ENCODE assay signal across 16 cellular contexts in genomic region chr1:28917757-28918118, GRCh38. TPM values are rescaled to one million over a fixed set of nuclear protein-coding genes. Genes with fewer than 3 reads are reported as not detected.
DNase-seq lines count a peak whose midpoint lies in the region; ATAC-seq and TF ChIP-seq lines count a peak whose summit lies in the region.
"Had no signal": no experiment of that assay in that cellular context is flagged by ENCODE, and none has a peak within 500 bp of the region (broad histone marks: within the 10 kb centered on the region; RNA-seq: fewer than 3 reads in every experiment).

No MANE protein-coding gene starts in this region.

- no peaks in the 10 kb centered on the region for H3K36me3 ChIP-seq in WERI-Rb-1

- no peak overlapping the region for H3K27ac ChIP-seq in WERI-Rb-1
- H3K27ac ChIP-seq: esophagus squamous epithelium had no signal

- no peaks in the 10 kb centered on the region for H3K27me3 ChIP-seq in WERI-Rb-1 (ENCODE audit: insufficient read depth, low read depth, severe bottlenecking)
- H3K27me3 ChIP-seq: esophagus squamous epithelium had no signal

- no peak for ATAC-seq in central memory CD8-positive, alpha-beta T cell (replicated peaks; ENCODE audit: extremely low read depth, poor library complexity, severe bottlenecking)
- ATAC-seq in GM19023 (IDR thresholded peaks at IDR 0.05; ENCODE audit: unreplicated experiment), result no peak
- ATAC-seq: stimulated activated memory B cell treated with anti-CD40 and anti-IgM and Interleukin-4, amounts not matched to agents 10 μg/mL and 1 μg/mL and 100 μg/mL, for 72 hours had no signal

- CTCF ChIA-PET in activated CD4-positive, alpha-beta T cell treated with anti-CD3 and anti-CD28 coated beads, Interleukin-2, amount 10 ng/mL, durations not matched to agents 7 days and 5 days (lab: Charles Lee), result interaction anchor here (0.5 to 1.0 kb wide), 2 partner anchors 18 to 134 kb away, joined by 3 read pairs; no protein-coding TSS in a partner anchor

- peaks cover 59% of the 10 kb centered on the region for H3K4me1 Mint-ChIP-seq in activated CD4-positive, alpha-beta T cell treated with anti-CD3 and anti-CD28 coated beads, Interleukin-2, amount 10 ng/mL, durations not matched to agents 7 days and 5 days
- peaks cover 68% of the 10 kb centered on the region for H3K4me1 Mint-ChIP-seq in central memory CD8-positive, alpha-beta T cell

- peak overlapping the region; percentile 42 for H3K4me3 Mint-ChIP-seq in activated CD4-positive, alpha-beta T cell treated with anti-CD3 and anti-CD28 coated beads, Interleukin-2, amount 10 ng/mL, durations not matched to agents 7 days and 5 days
- peak overlapping the region; percentile 95 for H3K4me3 Mint-ChIP-seq in central memory CD8-positive, alpha-beta T cell
- H3K4me3 Mint-ChIP-seq: mesothelial cell of epicardium had no signal

- H3K9me3 ChIP-seq in WERI-Rb-1 (ENCODE audit: severe bottlenecking), result no peaks in the 10 kb centered on the region
- H3K9me3 ChIP-seq: esophagus squamous epithelium had no signal

- peak overlapping the region; percentile 58 for H3K27ac Mint-ChIP-seq in activated CD4-positive, alpha-beta T cell treated with anti-CD3 and anti-CD28 coated beads, Interleukin-2, amount 10 ng/mL, durations not matched to agents 7 days and 5 days
- H3K27ac Mint-ChIP-seq in central memory CD8-positive, alpha-beta T cell (ENCODE audit: low read depth), result peak overlapping the region; percentile 59
- H3K27ac Mint-ChIP-seq: mesothelial cell of epicardium had no signal

- TF ChIP-seq CTCF in WERI-Rb-1 (IDR thresholded peaks at IDR 0.05; ENCODE audit: low read depth, low read length), result no peak

- peak; percentile 29 for DNase-seq in activated T-cell treated with anti-CD3 and anti-CD28 coated beads for 24 hours (ENCODE audit: low read depth)
- DNase-seq in activated T-cell treated with anti-CD3 and anti-CD28 coated beads, Interleukin-2, amount 50 U/mL, for 1 hour, result no peak
- DNase-seq in activated CD4-positive, alpha-beta T cell treated with anti-CD3 and anti-CD28 coated beads, Interleukin-2, amount 10 ng/mL, durations not matched to agents 7 days and 5 days, result no peak
- DNase-seq in central memory CD8-positive, alpha-beta T cell (ENCODE audit: low spot score in 2 of 2), result no peak
- DNase-seq in stimulated activated CD4-positive, alpha-beta T cell treated with anti-CD3 and anti-CD28 coated beads, Interleukin-4, amount 100 ng/mL, for 24 hours, result peak; percentile 61
- DNase-seq in HT-29 (ENCODE audit: low spot score), result no peak
- DNase-seq in WERI-Rb-1, result no peak
- DNase-seq: dermis blood vessel endothelial cell, esophagus squamous epithelium, islet precursor cell, NCI-H2081, NCI-H69, occipital lobe had no signal

- H3K9me3 Mint-ChIP-seq in activated CD4-positive, alpha-beta T cell treated with anti-CD3 and anti-CD28 coated beads, Interleukin-2, amount 10 ng/mL, durations not matched to agents 7 days and 5 days, result no peaks in the 10 kb centered on the region
- H3K9me3 Mint-ChIP-seq in central memory CD8-positive, alpha-beta T cell, result no peaks in the 10 kb centered on the region
- H3K9me3 Mint-ChIP-seq: mesothelial cell of epicardium; stimulated activated memory B cell treated with anti-CD40 and anti-IgM and Interleukin-4, amounts not matched to agents 10 μg/mL and 1 μg/mL and 100 μg/mL, for 72 hours had no signal

- H3K4me3 ChIP-seq in WERI-Rb-1 (ENCODE audit: low read depth, low read length), result no peak overlapping the region
- H3K4me3 ChIP-seq: esophagus squamous epithelium had no signal

- peaks cover 31% of the 10 kb centered on the region for H3K36me3 Mint-ChIP-seq in activated CD4-positive, alpha-beta T cell treated with anti-CD3 and anti-CD28 coated beads, Interleukin-2, amount 10 ng/mL, durations not matched to agents 7 days and 5 days (ENCODE audit: low read depth)
- H3K36me3 Mint-ChIP-seq in central memory CD8-positive, alpha-beta T cell (ENCODE audit: insufficient read depth), result peaks cover 9% of the 10 kb centered on the region
- H3K36me3 Mint-ChIP-seq: mesothelial cell of epicardium had no signal

- POLR2A ChIA-PET in activated CD4-positive, alpha-beta T cell treated with anti-CD3 and anti-CD28 coated beads, Interleukin-2, amount 10 ng/mL, durations not matched to agents 7 days and 5 days (lab: Charles Lee), result interaction anchor here (0.7 kb wide), 1 partner anchor 252 kb away, joined by 3 read pairs; no protein-coding TSS in a partner anchor

- H3K27me3 Mint-ChIP-seq in activated CD4-positive, alpha-beta T cell treated with anti-CD3 and anti-CD28 coated beads, Interleukin-2, amount 10 ng/mL, durations not matched to agents 7 days and 5 days, result no peaks in the 10 kb centered on the region
- no peaks in the 10 kb centered on the region for H3K27me3 Mint-ChIP-seq in central memory CD8-positive, alpha-beta T cell
- H3K27me3 Mint-ChIP-seq: stimulated activated memory B cell treated with anti-CD40 and anti-IgM and Interleukin-4, amounts not matched to agents 10 μg/mL and 1 μg/mL and 100 μg/mL, for 72 hours had no signal

RNA-seq across cellular contexts. Expression of gene EPB41, which starts 3.4 kb away (rescaled TPM):
- 100 to 1,000 TPM; 163 to 198 TPM for total RNA-seq in activated CD4-positive, alpha-beta T cell treated with anti-CD3 and anti-CD28 coated beads, Interleukin-2, amount 10 ng/mL, durations not matched to agents 7 days and 5 days
- 35.2 and 36.4 TPM in 2 replicates for total RNA-seq in HT-29 (2014; rRNA removed; shearing (Covaris generic))

Comparison
In these comparisons a context has a peak if more than half of its experiments do, and no peak if none do; other contexts are left out.
1. DNase-seq: peak in activated T-cell treated with anti-CD3 and anti-CD28 coated beads for 24 hours (single experiment) and stimulated activated CD4-positive, alpha-beta T cell treated with anti-CD3 and anti-CD28 coated beads, Interleukin-4, amount 100 ng/mL, for 24 hours (single experiment); none in activated T-cell treated with anti-CD3 and anti-CD28 coated beads, Interleukin-2, amount 50 U/mL, for 1 hour (single experiment), activated CD4-positive, alpha-beta T cell treated with anti-CD3 and anti-CD28 coated beads, Interleukin-2, amount 10 ng/mL, durations not matched to agents 7 days and 5 days (single experiment), central memory CD8-positive, alpha-beta T cell (0 of 2), HT-29 (single experiment) and WERI-Rb-1 (single experiment).